Comparison of ENCODE assay signal across 8 cellular contexts in genomic region chr19:9205506-9206113, GRCh38. TPM values are rescaled to one million over a fixed set of nuclear protein-coding genes. Genes with fewer than 3 reads are reported as not detected.
DNase-seq lines count a peak whose midpoint lies in the region; ATAC-seq and TF ChIP-seq lines count a peak whose summit lies in the region.

No MANE protein-coding gene starts in this region.

- peak; percentile 78 for ATAC-seq in upper lobe of right lung
- ATAC-seq in HG03457 (IDR thresholded peaks at IDR 0.05; ENCODE audit: unreplicated experiment) = no peak

- intact Hi-C loops in cardiac septum (cut with DNase I) (loop anchor here (5.0 kb wide), 1 partner anchor 592 kb away; no protein-coding TSS in a partner anchor), prostate gland (cut with DNase I) (loop anchor here (2.0 to 10.0 kb wide), 3 partner anchors 229 to 591 kb away; partner anchors contain the start of genes ZNF121 and ZNF266), upper lobe of right lung (cut with DNase I) (no loop called here)

- H3K4me3 Mint-ChIP-seq in activated naive CD8-positive, alpha-beta T cell = peak overlapping the region; percentile 50

- H3K4me3 ChIP-seq in prostate gland = no peak overlapping the region
- no peak overlapping the region for H3K4me3 ChIP-seq in upper lobe of right lung

- no peaks in the 10 kb centered on the region for H3K36me3 ChIP-seq in prostate gland
- no peaks in the 10 kb centered on the region for H3K36me3 ChIP-seq in upper lobe of right lung

- no peaks in the 10 kb centered on the region for H3K9me3 Mint-ChIP-seq in activated naive CD8-positive, alpha-beta T cell (ENCODE audit: low read depth)

- H3K27ac ChIP-seq in prostate gland (no peak overlapping the region), upper lobe of right lung (no peak overlapping the region)

- WGBS in prostate gland = 32% methylated on average over 13 of the region's 13 CpGs

- peaks cover 5% of the 10 kb centered on the region for H3K27me3 Mint-ChIP-seq in activated naive CD8-positive, alpha-beta T cell

- DNase-seq in DMS79 (lab: John Stamatoyannopoulos, UW) (peak; percentile 16), SKM-1 treated with dmso at 0.1 percent for 144 hours (lab: John Stamatoyannopoulos, UW; ENCODE audit: unreplicated experiment) (peak; percentile 15), cardiac septum (ENCODE audit: low spot score) (peak; percentile 77), prostate gland (ENCODE audit: low spot score) (peak; percentile 58), upper lobe of right lung (peak; percentile 79)

- H3K4me1 ChIP-seq in prostate gland (replicated peaks) (no peaks in the 10 kb centered on the region), upper lobe of right lung (no peaks in the 10 kb centered on the region)

- no peaks in the 10 kb centered on the region for H3K27me3 ChIP-seq in prostate gland (replicated peaks; ENCODE audit: insufficient read depth)
- H3K27me3 ChIP-seq in upper lobe of right lung = no peaks in the 10 kb centered on the region

- H3K9me3 ChIP-seq in prostate gland = no peaks in the 10 kb centered on the region
- H3K9me3 ChIP-seq in upper lobe of right lung = no peaks in the 10 kb centered on the region

- no peak for TF ChIP-seq POLR2A in prostate gland (IDR thresholded peaks at IDR 0.05)

- peaks cover 3% of the 10 kb centered on the region for H3K4me1 Mint-ChIP-seq in activated naive CD8-positive, alpha-beta T cell (ENCODE audit: low read depth)

- no peak overlapping the region for H3K27ac Mint-ChIP-seq in activated naive CD8-positive, alpha-beta T cell

- no peaks in the 10 kb centered on the region for H3K36me3 Mint-ChIP-seq in activated naive CD8-positive, alpha-beta T cell

- TF ChIP-seq CTCF in LNCAP (IDR thresholded peaks at IDR 0.05) (peak; percentile 97), prostate gland (IDR thresholded peaks at IDR 0.05) (peak; percentile 55 to 79 (median 68)), upper lobe of right lung (IDR thresholded peaks at IDR 0.05) (peak; percentile 93)

RNA-seq across cellular contexts. Expression of gene OR7D4, which starts 13.8 kb away (rescaled TPM):
- total RNA-seq in cardiac septum = not detected
- total RNA-seq in prostate gland = not detected
- total RNA-seq in upper lobe of right lung = not detected

RNA-seq across cellular contexts. Expression of gene OR7D2, which starts 26.8 kb away (rescaled TPM):
- not detected for total RNA-seq in cardiac septum
- total RNA-seq in prostate gland = under 1 TPM in 1 of 2 donors, not detected in 1; 0.17 TPM
- total RNA-seq in upper lobe of right lung = 0.52 TPM

RNA-seq across cellular contexts. Expression of gene OR7E24, which starts 45.1 kb away (rescaled TPM):
- total RNA-seq in cardiac septum = not detected
- total RNA-seq in prostate gland = not detected
- total RNA-seq in upper lobe of right lung = not detected

Comparison
In these comparisons a context has a peak if more than half of its experiments do, and no peak if none do; other contexts are left out.
1. DNase-seq: peak in every context shown above with its lines; median percentile 79 in upper lobe of right lung; 77 in cardiac septum; 58 in prostate gland; 16 in DMS79; 15 in SKM-1 treated with dmso at 0.1 percent for 144 hours.